12 cellular contexts compared by ENCODE assay signal in the genomic region with DNA sequence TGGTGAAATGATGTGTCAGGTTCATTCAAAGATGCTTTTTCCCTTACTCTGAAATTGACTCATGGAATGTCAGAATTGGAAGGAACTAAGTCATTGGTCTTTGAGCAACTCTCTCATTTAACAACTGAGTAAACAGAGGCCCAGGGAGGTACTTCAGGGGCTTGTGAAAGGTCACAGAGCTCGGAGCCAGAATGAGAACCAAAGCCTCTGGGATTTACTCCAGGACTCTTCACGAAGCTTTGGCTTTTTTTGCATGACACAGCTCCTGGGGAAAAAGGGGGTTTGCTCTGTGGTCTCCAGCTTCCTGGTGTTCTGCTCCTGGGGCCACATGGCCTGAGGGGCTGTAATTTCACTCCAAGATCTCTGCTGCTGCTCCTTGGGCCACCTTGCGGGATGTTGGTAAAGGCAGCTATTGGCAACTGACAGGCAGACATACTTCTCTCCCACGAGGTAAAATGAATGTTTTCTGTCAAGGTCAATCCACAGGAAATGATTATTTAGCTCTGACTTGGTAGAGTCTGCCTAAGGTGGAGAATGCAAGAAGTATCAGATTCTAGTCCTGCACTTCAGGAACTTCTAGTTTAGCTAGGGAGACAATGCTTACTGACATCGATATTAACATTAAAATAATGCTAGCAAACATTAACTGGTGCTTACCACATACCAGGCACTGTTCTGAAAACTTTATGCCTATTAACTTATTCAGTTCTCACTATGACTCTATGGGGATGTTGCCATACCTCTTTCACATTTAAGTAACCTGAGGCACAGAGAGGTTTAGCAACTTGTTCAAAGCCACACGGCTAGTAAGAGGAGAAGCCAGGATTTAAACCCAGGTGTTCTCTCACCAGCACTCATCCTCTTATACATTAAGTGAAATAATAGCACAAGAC. TPM values are rescaled to one million over a fixed set of nuclear protein-coding genes. Genes with fewer than 3 reads are reported as not detected.
DNase-seq lines count a peak whose midpoint lies in the region; ATAC-seq and TF ChIP-seq lines count a peak whose summit lies in the region.
"Had no signal": no experiment of that assay in that cellular context is flagged by ENCODE, and none has a peak within 500 bp of the region (broad histone marks: within the 10 kb centered on the region; RNA-seq: fewer than 3 reads in every experiment).

No MANE protein-coding gene starts in this region.

- H2AK5ac ChIP-seq in trophoblast cell (ENCODE audit: low read length): no peak overlapping the region

- H3K18ac ChIP-seq in trophoblast cell (ENCODE audit: low read length): no peak overlapping the region

- H3K23ac ChIP-seq in trophoblast cell (ENCODE audit: low read length): no peak overlapping the region

- no peak overlapping the region for H4K91ac ChIP-seq in trophoblast cell (ENCODE audit: low read depth, low read length)

- H4K8ac ChIP-seq in trophoblast cell (ENCODE audit: low read depth, low read length): no peak overlapping the region

- no peak overlapping the region for H2BK120ac ChIP-seq in trophoblast cell (ENCODE audit: insufficient read depth, low read length, poor library complexity)

- peak overlapping the region; percentile 9 for H3K27ac Mint-ChIP-seq in glutamatergic neuron (ENCODE audit: unreplicated experiment)
- H3K27ac Mint-ChIP-seq in activated CD4-positive, alpha-beta T cell treated with anti-CD3 and anti-CD28 coated beads, Interleukin-2, amount 10 ng/mL, durations not matched to agents 7 days and 5 days: no peak overlapping the region
- H3K27ac Mint-ChIP-seq: activated naive CD8-positive, alpha-beta T cell treated with anti-CD3 and anti-CD28 coated beads, Interleukin-2, amount 50 U/mL, for 24 hours; naive thymus-derived CD4-positive, alpha-beta T cell had no signal

- POLR2A ChIA-PET in HEK293 (lab: Yijun Ruan, JAX): interaction anchor here (0.5 kb wide), 1 partner anchor 223 kb away, joined by 3 read pairs; no protein-coding TSS in a partner anchor
- POLR2A ChIA-PET in activated CD4-positive, alpha-beta T cell treated with anti-CD3 and anti-CD28 coated beads, Interleukin-2, amount 10 ng/mL, durations not matched to agents 7 days and 5 days (lab: Charles Lee): no interaction called here

- H2BK5ac ChIP-seq in trophoblast cell (ENCODE audit: low read depth, low read length, poor library complexity): no peak overlapping the region

- no peak overlapping the region for H2BK12ac ChIP-seq in trophoblast cell (ENCODE audit: low read length)

- H3K4ac ChIP-seq in trophoblast cell (ENCODE audit: low read depth, low read length): no peak overlapping the region

- CTCF ChIA-PET in HEK293 (lab: Yijun Ruan, JAX): no interaction called here
- CTCF ChIA-PET in activated CD4-positive, alpha-beta T cell treated with anti-CD3 and anti-CD28 coated beads, Interleukin-2, amount 10 ng/mL, durations not matched to agents 7 days and 5 days (lab: Charles Lee): interaction anchor here (0.9 to 1.4 kb wide), 2 partner anchors 16 to 413 kb away, joined by 3 read pairs; a partner anchor contains a TSS

- peak; percentile 70 for ATAC-seq in GM18520 (IDR thresholded peaks at IDR 0.05; ENCODE audit: unreplicated experiment)
- ATAC-seq: activated naive CD8-positive, alpha-beta T cell treated with anti-CD3 and anti-CD28 coated beads, Interleukin-2, amount 50 U/mL, for 24 hours; naive thymus-derived CD4-positive, alpha-beta T cell had no signal

- no peaks in the 10 kb centered on the region for H3K79me2 ChIP-seq in trophoblast cell (ENCODE audit: control insufficient read depth, insufficient read depth, low read length, poor library complexity)

- no peak for TF ChIP-seq CTCF in HEK293 (tag by site-specific recombination; IDR thresholded peaks at IDR 0.05)
- no peak for TF ChIP-seq CTCF in glutamatergic neuron (IDR thresholded peaks at IDR 0.05; ENCODE audit: partially characterized antibody, unreplicated experiment)

- H3K14ac ChIP-seq in trophoblast cell (ENCODE audit: low read length): no peak overlapping the region

- no peaks in the 10 kb centered on the region for H3K9me3 Mint-ChIP-seq in glutamatergic neuron (ENCODE audit: unreplicated experiment)
- H3K9me3 Mint-ChIP-seq in activated CD4-positive, alpha-beta T cell treated with anti-CD3 and anti-CD28 coated beads, Interleukin-2, amount 10 ng/mL, durations not matched to agents 7 days and 5 days: no peaks in the 10 kb centered on the region
- H3K9me3 Mint-ChIP-seq: activated naive CD8-positive, alpha-beta T cell treated with anti-CD3 and anti-CD28 coated beads, Interleukin-2, amount 50 U/mL, for 24 hours; naive thymus-derived CD4-positive, alpha-beta T cell had no signal

- H3K4me3 ChIP-seq in HEK293 (ENCODE audit: low read depth, low read length) (no peak overlapping the region), HUES48 (ENCODE audit: low read depth, low read length) (no peak overlapping the region), trophoblast cell (ENCODE audit: low read depth, low read length) (no peak overlapping the region)

- H3K36me3 Mint-ChIP-seq in glutamatergic neuron (ENCODE audit: unreplicated experiment): peaks cover 4% of the 10 kb centered on the region
- no peaks in the 10 kb centered on the region for H3K36me3 Mint-ChIP-seq in activated CD4-positive, alpha-beta T cell treated with anti-CD3 and anti-CD28 coated beads, Interleukin-2, amount 10 ng/mL, durations not matched to agents 7 days and 5 days (ENCODE audit: low read depth)
- H3K36me3 Mint-ChIP-seq: naive thymus-derived CD4-positive, alpha-beta T cell had no signal

- no peak overlapping the region for H3K4me3 Mint-ChIP-seq in glutamatergic neuron (ENCODE audit: unreplicated experiment)
- no peak overlapping the region for H3K4me3 Mint-ChIP-seq in activated CD4-positive, alpha-beta T cell treated with anti-CD3 and anti-CD28 coated beads, Interleukin-2, amount 10 ng/mL, durations not matched to agents 7 days and 5 days
- H3K4me3 Mint-ChIP-seq: activated naive CD8-positive, alpha-beta T cell treated with anti-CD3 and anti-CD28 coated beads, Interleukin-2, amount 50 U/mL, for 24 hours; naive thymus-derived CD4-positive, alpha-beta T cell had no signal

- DNase-seq in glutamatergic neuron: no peak
- no peak for DNase-seq in NCI-H2081 treated with DMSO at 0.1 percent for 48 hours (lab: John Stamatoyannopoulos, UW)
- no peak for DNase-seq in SHP77 treated with DMSO at 0.1 percent for 48 hours (lab: John Stamatoyannopoulos, UW)
- no peak for DNase-seq in activated CD4-positive, alpha-beta T cell treated with anti-CD3 and anti-CD28 coated beads, Interleukin-2, amount 10 ng/mL, durations not matched to agents 7 days and 5 days
- DNase-seq in trophoblast cell: no peak
- DNase-seq: activated naive CD8-positive, alpha-beta T cell treated with anti-CD3 and anti-CD28 coated beads, Interleukin-2, amount 50 U/mL, for 24 hours; naive thymus-derived CD4-positive, alpha-beta T cell; NCI-H510A treated with DMSO at 0.1 percent for 48 hours; stimulated activated CD4-positive, alpha-beta T cell treated with anti-CD3 and anti-CD28 coated beads, Interleukin-4, amount 100 ng/mL, for 4 hours had no signal

- H3K9ac ChIP-seq in HUES48 (ENCODE audit: low read depth, low read length) (no peak overlapping the region), trophoblast cell (ENCODE audit: low read length) (no peak overlapping the region)

- no peak overlapping the region for H3K4me2 ChIP-seq in trophoblast cell (ENCODE audit: low read length)

- H3K4me1 ChIP-seq in HEK293 (ENCODE audit: control insufficient read depth, insufficient read depth, low read length) (peaks cover 7% of the 10 kb centered on the region; the same call in 1 of the 2 replicates), HUES48 (ENCODE audit: control insufficient read depth, insufficient read depth, low read length) (peaks cover 39% of the 10 kb centered on the region), trophoblast cell (ENCODE audit: control insufficient read depth in 1 of 2, insufficient read depth in 2 of 2, low read length in 2 of 2) (no peaks in the 10 kb centered on the region)

- H3K79me1 ChIP-seq in trophoblast cell (ENCODE audit: low read length): no peaks in the 10 kb centered on the region

- peaks cover 18% of the 10 kb centered on the region for H3K4me1 Mint-ChIP-seq in glutamatergic neuron (ENCODE audit: low read depth, unreplicated experiment)
- no peaks in the 10 kb centered on the region for H3K4me1 Mint-ChIP-seq in activated CD4-positive, alpha-beta T cell treated with anti-CD3 and anti-CD28 coated beads, Interleukin-2, amount 10 ng/mL, durations not matched to agents 7 days and 5 days
- H3K4me1 Mint-ChIP-seq: activated naive CD8-positive, alpha-beta T cell treated with anti-CD3 and anti-CD28 coated beads, Interleukin-2, amount 50 U/mL, for 24 hours; naive thymus-derived CD4-positive, alpha-beta T cell had no signal

- H3K9me3 ChIP-seq in HEK293 (ENCODE audit: control insufficient read depth, insufficient read depth, low read depth, low read length) (no peaks in the 10 kb centered on the region), HUES48 (ENCODE audit: control insufficient read depth, insufficient read depth, low read length) (no peaks in the 10 kb centered on the region), trophoblast cell (ENCODE audit: insufficient read depth, low read depth, low read length) (no peaks in the 10 kb centered on the region)

- H3K27me3 ChIP-seq in HUES48 (ENCODE audit: control insufficient read depth, insufficient read depth, low read length): peaks cover 9% of the 10 kb centered on the region; the same call in 1 of the 2 replicates
- H3K27me3 ChIP-seq in trophoblast cell (ENCODE audit: insufficient read depth, low read length): no peaks in the 10 kb centered on the region

- no peak overlapping the region for H2AFZ ChIP-seq in trophoblast cell (ENCODE audit: insufficient read depth, low read length, poor library complexity)

- H3K27ac ChIP-seq in HEK293 (ENCODE audit: extremely low read depth, low read depth, low read length) (no peak overlapping the region), HUES48 (ENCODE audit: low read depth, low read length) (peak overlapping the region; percentile 48), trophoblast cell (ENCODE audit: low read depth, low read length) (no peak overlapping the region)

- no peak overlapping the region for H4K12ac ChIP-seq in trophoblast cell (ENCODE audit: low read depth, low read length)

- no CpG with 5 or more reads among the region's 6 CpGs for WGBS in trophoblast cell (ENCODE audit: extremely low coverage, insufficient coverage, insufficient read length)

- H3K36me3 ChIP-seq in HEK293 (ENCODE audit: control insufficient read depth in 2 of 2, insufficient read depth in 1 of 2, low read length in 2 of 2) (peaks cover 0 to 10% of the 10 kb centered on the region in 2 experiments; a peak in 1 of 3 replicates), HUES48 (ENCODE audit: control insufficient read depth, insufficient read depth, low read length) (no peaks in the 10 kb centered on the region), trophoblast cell (ENCODE audit: control insufficient read depth in 1 of 2, insufficient read depth in 2 of 2, low read length in 2 of 2) (no peaks in the 10 kb centered on the region)

- peaks cover 3% of the 10 kb centered on the region for H3K27me3 Mint-ChIP-seq in glutamatergic neuron (ENCODE audit: unreplicated experiment)
- H3K27me3 Mint-ChIP-seq in activated CD4-positive, alpha-beta T cell treated with anti-CD3 and anti-CD28 coated beads, Interleukin-2, amount 10 ng/mL, durations not matched to agents 7 days and 5 days: peaks cover 22% of the 10 kb centered on the region

RNA-seq across cellular contexts. Expression of a gene that starts 16.1 kb away (rescaled TPM):
- total RNA-seq in glutamatergic neuron (ENCODE audit: unreplicated experiment): 8.7 TPM
- total RNA-seq in activated CD4-positive, alpha-beta T cell treated with anti-CD3 and anti-CD28 coated beads, Interleukin-2, amount 10 ng/mL, durations not matched to agents 7 days and 5 days: not detected
- polyA plus RNA-seq in trophoblast cell (2013): 1.5 and 1.9 TPM in 2 replicates
- total RNA-seq: naive thymus-derived CD4-positive, alpha-beta T cell had no signal
- polyA plus RNA-seq: naive thymus-derived CD4-positive, alpha-beta T cell had no signal
